Comparison of ENCODE assay signal across 8 cellular contexts in the genomic region with DNA sequence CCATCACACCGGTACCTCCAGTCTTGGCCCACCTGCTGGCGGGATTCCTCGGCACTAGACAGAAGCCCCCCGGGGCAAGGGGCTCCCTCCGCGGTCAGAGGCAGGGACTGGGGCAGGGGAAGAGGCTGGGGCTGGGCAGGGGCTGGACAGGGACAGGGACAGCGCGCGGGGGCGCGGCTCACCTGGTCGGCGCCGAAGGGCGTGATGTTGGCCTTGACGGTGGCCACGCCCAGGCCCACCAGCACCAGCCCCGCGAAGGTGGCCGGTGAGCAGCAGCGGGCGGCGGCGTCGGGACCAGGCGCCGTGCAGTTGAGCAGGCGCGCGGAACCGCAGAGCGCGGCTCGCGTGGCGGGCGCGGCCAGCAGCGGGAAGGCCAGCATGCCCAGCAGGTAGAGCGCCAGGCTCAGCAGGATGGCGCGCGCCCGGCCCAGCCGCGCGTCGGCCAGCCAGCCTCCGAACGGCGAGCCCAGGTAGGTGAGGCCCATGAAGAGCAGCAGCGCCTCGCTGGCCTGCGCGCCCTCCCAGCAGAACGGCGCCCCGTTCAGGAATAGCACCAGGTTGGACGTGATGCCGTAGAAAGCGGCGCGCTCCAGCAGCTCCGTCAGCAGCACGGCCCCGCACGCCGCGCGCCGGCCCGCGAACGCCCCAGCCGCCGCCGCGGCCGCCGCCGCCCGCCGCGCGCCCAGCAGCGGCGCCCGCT. TPM values are rescaled to one million over a fixed set of nuclear protein-coding genes. Genes with fewer than 3 reads are reported as not detected.
A peak's percentile ranks its signal among the peaks of the same experiment; 100 is the strongest.
DNase-seq lines count a peak whose midpoint lies in the region; TF ChIP-seq lines count a peak whose summit lies in the region.

No MANE protein-coding gene starts in this region.

- H3K36me3 Mint-ChIP-seq in activated T-helper 1 cell treated with anti-CD3 and anti-CD28 coated beads, Interleukin-12 subunit alpha, Interleukin-12 subunit beta, Interleukin-2, Interleukin-4 antibody, amounts not matched to agents 30 ng/mL and 10 ng/mL and 1 ng/mL, durations not matched to agents 14 hours and 24 hours and 36 hours (ENCODE audit: low read depth): peaks cover 17% of the 10 kb centered on the region

- peaks cover 4% of the 10 kb centered on the region; the same call in 1 of the 2 replicates for H3F3A ChIP-seq in GM23248 (ENCODE audit: insufficient read depth)

- no peaks in the 10 kb centered on the region for H3K36me3 ChIP-seq in GM23248 (ENCODE audit: low read depth)
- no peaks in the 10 kb centered on the region for H3K36me3 ChIP-seq in left ventricle myocardium inferior

- intact Hi-C loops in activated T-helper 1 cell treated with anti-CD3 and anti-CD28 coated beads, Interleukin-12 subunit alpha, Interleukin-12 subunit beta, Interleukin-2, Interleukin-4 antibody, amounts not matched to agents 30 ng/mL and 10 ng/mL and 1 ng/mL, durations not matched to agents 14 hours and 24 hours and 36 hours (cut with micrococcal nuclease): loop anchor here (5.0 kb wide), 2 partner anchors 41 to 1266 kb away; no protein-coding TSS in a partner anchor
- intact Hi-C loops in left ventricle myocardium inferior (cut with micrococcal nuclease): no loop called here

- H3K9ac ChIP-seq in GM23248: peak overlapping the region; percentile 89

- H3K4me1 ChIP-seq in GM23248 (ENCODE audit: insufficient read depth) (peaks cover 15% of the 10 kb centered on the region), left ventricle myocardium inferior (peaks cover 62% of the 10 kb centered on the region)

- DNase-seq in NCI-H2029 treated with DMSO at 0.1 percent for 48 hours (lab: John Stamatoyannopoulos, UW): peak; percentile 12
- DNase-seq in NCI-H2029 (lab: John Stamatoyannopoulos, UW): no peak
- no peak for DNase-seq in GM23248
- no peak for DNase-seq in Jurkat, Clone E6-1 (ENCODE audit: low read depth, low spot score)
- peak; percentile 20 for DNase-seq in activated T-helper 1 cell treated with anti-CD3 and anti-CD28 coated beads, Interleukin-12 subunit alpha, Interleukin-12 subunit beta, Interleukin-2, Interleukin-4 antibody, amounts not matched to agents 30 ng/mL and 10 ng/mL and 1 ng/mL, durations not matched to agents 14 hours and 24 hours and 36 hours (ENCODE audit: low spot score)
- peak; percentile 37 for DNase-seq in left ventricle myocardium inferior
- no peak for DNase-seq in skeletal muscle cell (ENCODE audit: low read depth)
- DNase-seq in superior temporal gyrus (ENCODE audit: extremely low spot score): no peak

- H3K79me2 ChIP-seq in GM23248 (ENCODE audit: insufficient read depth): peaks cover 51% of the 10 kb centered on the region

- peaks cover 41% of the 10 kb centered on the region for H3K4me1 Mint-ChIP-seq in activated T-helper 1 cell treated with anti-CD3 and anti-CD28 coated beads, Interleukin-12 subunit alpha, Interleukin-12 subunit beta, Interleukin-2, Interleukin-4 antibody, amounts not matched to agents 30 ng/mL and 10 ng/mL and 1 ng/mL, durations not matched to agents 14 hours and 24 hours and 36 hours (ENCODE audit: low read depth)

- H3K4me2 ChIP-seq in GM23248 (ENCODE audit: unreplicated experiment): peak overlapping the region; percentile 88

- TF ChIP-seq CTCF in left ventricle myocardium inferior (IDR thresholded peaks at IDR 0.05; ENCODE audit: borderline replicate concordance): no peak

- H3K27ac ChIP-seq in GM23248 (peak overlapping the region; percentile 23), left ventricle myocardium inferior (replicated peaks) (peak overlapping the region; percentile 88)

- peaks cover 5% of the 10 kb centered on the region for H3K9me3 Mint-ChIP-seq in activated T-helper 1 cell treated with anti-CD3 and anti-CD28 coated beads, Interleukin-12 subunit alpha, Interleukin-12 subunit beta, Interleukin-2, Interleukin-4 antibody, amounts not matched to agents 30 ng/mL and 10 ng/mL and 1 ng/mL, durations not matched to agents 14 hours and 24 hours and 36 hours

- peak overlapping the region; percentile 86 for H3K4me3 Mint-ChIP-seq in activated T-helper 1 cell treated with anti-CD3 and anti-CD28 coated beads, Interleukin-12 subunit alpha, Interleukin-12 subunit beta, Interleukin-2, Interleukin-4 antibody, amounts not matched to agents 30 ng/mL and 10 ng/mL and 1 ng/mL, durations not matched to agents 14 hours and 24 hours and 36 hours

- H3K4me3 ChIP-seq in GM23248: peak overlapping the region; percentile 78
- peak overlapping the region; percentile 89 for H3K4me3 ChIP-seq in Jurkat, Clone E6-1 (ENCODE audit: low read length)
- peak overlapping the region; percentile 95 for H3K4me3 ChIP-seq in left ventricle myocardium inferior
- H3K4me3 ChIP-seq in skeletal muscle cell (ENCODE audit: low read depth, low read length): peak overlapping the region; percentile 84

- in situ Hi-C loops in GM23248 (cut with MboI): no loop called here

- no peaks in the 10 kb centered on the region for H3K27me3 Mint-ChIP-seq in activated T-helper 1 cell treated with anti-CD3 and anti-CD28 coated beads, Interleukin-12 subunit alpha, Interleukin-12 subunit beta, Interleukin-2, Interleukin-4 antibody, amounts not matched to agents 30 ng/mL and 10 ng/mL and 1 ng/mL, durations not matched to agents 14 hours and 24 hours and 36 hours (ENCODE audit: insufficient read depth)

- H3K9me3 ChIP-seq in GM23248 (ENCODE audit: low read depth): no peaks in the 10 kb centered on the region
- peaks cover 5% of the 10 kb centered on the region for H3K9me3 ChIP-seq in left ventricle myocardium inferior (replicated peaks)

- H2AFZ ChIP-seq in GM23248: peak overlapping the region; percentile 77

- no peaks in the 10 kb centered on the region for H4K20me1 ChIP-seq in GM23248 (ENCODE audit: insufficient read depth)

- no peaks in the 10 kb centered on the region for H3K27me3 ChIP-seq in GM23248 (replicated peaks; ENCODE audit: insufficient read depth)
- no peaks in the 10 kb centered on the region for H3K27me3 ChIP-seq in left ventricle myocardium inferior (ENCODE audit: low read depth)

- WGBS in GM23248 (ENCODE audit: low coverage in 1 of 2, low lambda C conversion rate in 2 of 2, missing lambda C conversion rate in 2 of 2), 2 experiments: 1 to 2% methylated on average over 33 to 48 of the region's 88 CpGs

- peak overlapping the region; percentile 70 for H3K27ac Mint-ChIP-seq in activated T-helper 1 cell treated with anti-CD3 and anti-CD28 coated beads, Interleukin-12 subunit alpha, Interleukin-12 subunit beta, Interleukin-2, Interleukin-4 antibody, amounts not matched to agents 30 ng/mL and 10 ng/mL and 1 ng/mL, durations not matched to agents 14 hours and 24 hours and 36 hours

- H3K9me2 ChIP-seq in GM23248 (ENCODE audit: insufficient read depth): no peaks in the 10 kb centered on the region

RNA-seq across cellular contexts. Expression of a gene that starts 0.4 kb away (rescaled TPM):
- total RNA-seq in GM23248 (2014; rRNA removed; shearing (Covaris generic)): 50.3 and 69.4 TPM in 2 replicates
- 5.5 and 5.7 TPM in 2 replicates for polyA plus RNA-seq in GM23248 (2016; fragmentation: Nextera tagmentation; extraction: Ambion mirVana)
- 32.1 TPM for polyA plus RNA-seq in Jurkat, Clone E6-1 (2012; ENCODE audit: insufficient read depth, insufficient read length)
- 33.0 and 33.7 TPM in 2 replicates for total RNA-seq in activated T-helper 1 cell treated with anti-CD3 and anti-CD28 coated beads, Interleukin-12 subunit alpha, Interleukin-12 subunit beta, Interleukin-2, Interleukin-4 antibody, amounts not matched to agents 30 ng/mL and 10 ng/mL and 1 ng/mL, durations not matched to agents 14 hours and 24 hours and 36 hours
- 15.4 TPM for total RNA-seq in left ventricle myocardium inferior

RNA-seq across cellular contexts. Expression of a gene that starts 29.9 kb away (rescaled TPM):
- total RNA-seq in GM23248 (2014; rRNA removed; shearing (Covaris generic)): not detected in 2 replicates
- polyA plus RNA-seq in GM23248 (2016; fragmentation: Nextera tagmentation; extraction: Ambion mirVana): not detected in 2 replicates
- polyA plus RNA-seq in Jurkat, Clone E6-1 (2012; ENCODE audit: insufficient read depth, insufficient read length): not detected
- total RNA-seq in activated T-helper 1 cell treated with anti-CD3 and anti-CD28 coated beads, Interleukin-12 subunit alpha, Interleukin-12 subunit beta, Interleukin-2, Interleukin-4 antibody, amounts not matched to agents 30 ng/mL and 10 ng/mL and 1 ng/mL, durations not matched to agents 14 hours and 24 hours and 36 hours: 2.0 and 2.1 TPM in 2 replicates
- 11.8 TPM for total RNA-seq in left ventricle myocardium inferior

Comparison
In these comparisons a context has a peak if more than half of its experiments do, and no peak if none do; other contexts are left out.
1. DNase-seq: peak in NCI-H2029 treated with DMSO at 0.1 percent for 48 hours (single experiment), activated T-helper 1 cell treated with anti-CD3 and anti-CD28 coated beads, Interleukin-12 subunit alpha, Interleukin-12 subunit beta, Interleukin-2, Interleukin-4 antibody, amounts not matched to agents 30 ng/mL and 10 ng/mL and 1 ng/mL, durations not matched to agents 14 hours and 24 hours and 36 hours (single experiment) and left ventricle myocardium inferior (single experiment); none in NCI-H2029 (single experiment), GM23248 (single experiment), Jurkat, Clone E6-1 (single experiment), skeletal muscle cell (single experiment) and superior temporal gyrus (single experiment).
2. Peak in every context shown above with its lines, with median percentiles within 50 percentile points of each other: H3K4me3 ChIP-seq.